ENCODE assay signal across 13 cellular contexts in genomic region chr4:18882468-18882867, GRCh38.
DNase-seq lines count a peak whose midpoint lies in the region; ATAC-seq and TF ChIP-seq lines count a peak whose summit lies in the region.
"Had no signal": no experiment of that assay in that cellular context is flagged by ENCODE, and none has a peak within 500 bp of the region (broad histone marks: within the 10 kb centered on the region; RNA-seq: fewer than 3 reads in every experiment).

No MANE protein-coding gene starts in this region.

- peaks cover 0 to 8% of the 10 kb centered on the region in 2 donors for H3K4me1 ChIP-seq in left lung

- H3K27ac ChIP-seq in left lung = no peak overlapping the region
- H3K27ac ChIP-seq: thoracic aorta had no signal

- no peak for TF ChIP-seq CTCF in left lung (IDR thresholded peaks at IDR 0.05)

- no peaks in the 10 kb centered on the region for H3K36me3 ChIP-seq in left lung
- H3K36me3 ChIP-seq: thoracic aorta had no signal

- peak; percentile 12 for DNase-seq in AG08396 (ENCODE audit: low spot score)
- DNase-seq in HPDE6-E6E7 (ENCODE audit: extremely low spot score) = peak; percentile 7
- peak; percentile 87 for DNase-seq in astrocyte of the hippocampus (ENCODE audit: low read depth, low spot score)
- DNase-seq in left lung = no peak
- DNase-seq in midbrain (lab: John Stamatoyannopoulos, UW) = no peak
- DNase-seq: activated CD8-positive, alpha-beta memory T cell treated with anti-CD3 and anti-CD28 coated beads for 24 hours; CD4-positive, alpha-beta T cell; NCI-H2081; stimulated activated CD4-positive, alpha-beta T cell treated with anti-CD3 and anti-CD28 coated beads, Interleukin-2, amount 100 ng/mL, for 24 hours had no signal

- peak; percentile 89 for ATAC-seq in left lung
- no peak for ATAC-seq in GM18858 (IDR thresholded peaks at IDR 0.05; ENCODE audit: unreplicated experiment)
- ATAC-seq in HG03045 (IDR thresholded peaks at IDR 0.05; ENCODE audit: unreplicated experiment) = no peak
- ATAC-seq in GM18868 (IDR thresholded peaks at IDR 0.05; ENCODE audit: unreplicated experiment) = no peak

- no peak overlapping the region for H3K4me3 ChIP-seq in left lung
- H3K4me3 ChIP-seq: thoracic aorta had no signal

- H3K9me3 ChIP-seq in left lung = no peaks in the 10 kb centered on the region
- H3K9me3 ChIP-seq: thoracic aorta had no signal

- no peaks in the 10 kb centered on the region for H3K27me3 ChIP-seq in left lung

- intact Hi-C loops in left lung (cut with DNase I) = no loop called here

Comparison
In these comparisons a context has a peak if more than half of its experiments do, and no peak if none do; other contexts are left out.
1. DNase-seq: peak in AG08396 (single experiment), HPDE6-E6E7 (single experiment) and astrocyte of the hippocampus (single experiment); none in left lung (0 of 2) and midbrain (single experiment).